8 cellular contexts compared by ENCODE assay signal in the genomic region with DNA sequence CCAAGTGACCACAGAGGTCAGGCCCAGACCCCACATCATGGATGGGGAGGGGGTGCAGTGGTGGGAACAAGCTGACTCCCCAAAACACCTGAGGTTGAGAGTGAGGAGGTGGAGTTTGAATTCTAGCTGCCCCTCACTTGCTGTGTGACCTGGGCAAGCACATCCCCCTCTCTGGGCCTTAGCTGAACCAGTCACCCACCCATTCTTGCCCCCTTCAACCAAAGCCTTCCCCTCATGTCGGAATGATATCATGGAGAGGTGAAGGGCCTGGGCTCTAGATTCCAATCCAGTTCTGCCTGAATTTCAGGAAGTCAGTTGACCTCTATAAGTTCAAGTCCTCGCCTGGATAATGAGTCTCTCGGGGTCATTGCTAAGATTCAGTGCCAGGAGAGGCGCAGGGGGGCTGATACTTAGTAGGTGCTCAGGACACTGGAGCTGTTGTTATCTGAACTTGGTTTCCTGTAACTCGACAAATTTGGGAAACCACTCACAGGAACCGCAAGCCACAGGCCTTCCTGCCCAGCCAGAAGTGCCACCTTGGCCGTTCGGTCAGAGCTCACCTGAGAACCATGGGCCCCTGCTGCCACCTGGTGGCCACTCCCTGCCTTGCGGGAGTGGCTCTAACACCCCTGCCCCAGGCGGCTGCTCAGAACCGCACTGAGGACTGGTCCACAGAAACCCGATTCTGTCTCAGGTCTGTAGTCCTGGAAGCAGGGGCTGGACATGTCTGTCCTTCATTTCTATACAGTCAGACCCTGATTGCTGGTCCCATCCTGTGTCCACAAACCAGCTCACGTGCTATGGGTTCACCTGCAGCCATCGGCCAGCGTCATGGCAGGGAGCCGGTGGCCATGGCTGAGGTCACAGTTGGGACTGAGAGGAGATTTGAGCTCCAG. TPM values are rescaled to one million over a fixed set of nuclear protein-coding genes. Genes with fewer than 3 reads are reported as not detected.
DNase-seq lines count a peak whose midpoint lies in the region; ATAC-seq and TF ChIP-seq lines count a peak whose summit lies in the region.

No MANE protein-coding gene starts in this region.

- no peaks in the 10 kb centered on the region for H3K9me3 Mint-ChIP-seq in activated T-helper 17 cell treated with anti-CD3 and anti-CD28 coated beads, Interleukin-2, amount 50 U/mL, for 72 hours

- peak overlapping the region; percentile 95 for H3K27ac ChIP-seq in temporal lobe (ENCODE audit: low read depth, low read length)

- DNase-seq in NCI-H2107 treated with DMSO at 0.1 percent for 48 hours (lab: John Stamatoyannopoulos, UW; ENCODE audit: unreplicated experiment) (peak; percentile 39), NCI-H2107 (lab: John Stamatoyannopoulos, UW) (no peak), RPMI8226 (peak; percentile 93), fibroblast of pulmonary artery (ENCODE audit: low read depth) (peak; percentile 69), nucleus accumbens (lab: John Stamatoyannopoulos, UW) (peak in 48 of 56 donors; percentile 22 to 86 (median 56))

- peak overlapping the region; percentile 75 for H3K4me3 Mint-ChIP-seq in activated T-helper 17 cell treated with anti-CD3 and anti-CD28 coated beads, Interleukin-2, amount 50 U/mL, for 72 hours

- H3K36me3 Mint-ChIP-seq in activated T-helper 17 cell treated with anti-CD3 and anti-CD28 coated beads, Interleukin-2, amount 50 U/mL, for 72 hours (ENCODE audit: low read depth), result peaks cover 2% of the 10 kb centered on the region

- H3K27me3 Mint-ChIP-seq in activated T-helper 17 cell treated with anti-CD3 and anti-CD28 coated beads, Interleukin-2, amount 50 U/mL, for 72 hours, result peaks cover 20% of the 10 kb centered on the region

- no peak overlapping the region for H3K4me3 ChIP-seq in fibroblast of pulmonary artery (replicated peaks; ENCODE audit: low read depth, low read length)

- ATAC-seq in HG03354 (IDR thresholded peaks at IDR 0.05; ENCODE audit: poor library complexity, severe bottlenecking, unreplicated experiment), result peak; percentile 64
- ATAC-seq in activated T-helper 17 cell treated with anti-CD3 and anti-CD28 coated beads, Interleukin-2, amount 50 U/mL, for 72 hours (replicated peaks), result peak; percentile 88

- H3K27ac Mint-ChIP-seq in activated T-helper 17 cell treated with anti-CD3 and anti-CD28 coated beads, Interleukin-2, amount 50 U/mL, for 72 hours, result peak overlapping the region; percentile 83

- H3K4me1 Mint-ChIP-seq in activated T-helper 17 cell treated with anti-CD3 and anti-CD28 coated beads, Interleukin-2, amount 50 U/mL, for 72 hours, result peaks cover 4% of the 10 kb centered on the region

- TF ChIP-seq CTCF in fibroblast of pulmonary artery (IDR thresholded peaks at IDR 0.05; ENCODE audit: low read length, missing control alignments), result peak; percentile 80

RNA-seq across cellular contexts. Expression of a gene that starts 6.9 kb away (rescaled TPM):
- 1 to 10 TPM; 1.0 to 2.3 TPM for total RNA-seq in activated T-helper 17 cell treated with anti-CD3 and anti-CD28 coated beads, Interleukin-2, amount 50 U/mL, for 72 hours
- total RNA-seq in temporal lobe, result 3.4 TPM

RNA-seq across cellular contexts. Expression of a gene that starts 12.7 kb away (rescaled TPM):
- total RNA-seq in activated T-helper 17 cell treated with anti-CD3 and anti-CD28 coated beads, Interleukin-2, amount 50 U/mL, for 72 hours, result not detected
- total RNA-seq in temporal lobe, result not detected

RNA-seq across cellular contexts. Expression of a gene that starts 41.5 kb away (rescaled TPM):
- total RNA-seq in activated T-helper 17 cell treated with anti-CD3 and anti-CD28 coated beads, Interleukin-2, amount 50 U/mL, for 72 hours, result 10 to 100 TPM; 69.3 to 79.8 TPM
- total RNA-seq in temporal lobe, result 27.5 TPM

RNA-seq across cellular contexts. Expression of a gene that starts 47.9 kb away (rescaled TPM):
- under 1 TPM in 1 of 2 donors, not detected in 1; 0.09 TPM for total RNA-seq in activated T-helper 17 cell treated with anti-CD3 and anti-CD28 coated beads, Interleukin-2, amount 50 U/mL, for 72 hours
- 4.7 TPM for total RNA-seq in temporal lobe
